In the genomic region with DNA sequence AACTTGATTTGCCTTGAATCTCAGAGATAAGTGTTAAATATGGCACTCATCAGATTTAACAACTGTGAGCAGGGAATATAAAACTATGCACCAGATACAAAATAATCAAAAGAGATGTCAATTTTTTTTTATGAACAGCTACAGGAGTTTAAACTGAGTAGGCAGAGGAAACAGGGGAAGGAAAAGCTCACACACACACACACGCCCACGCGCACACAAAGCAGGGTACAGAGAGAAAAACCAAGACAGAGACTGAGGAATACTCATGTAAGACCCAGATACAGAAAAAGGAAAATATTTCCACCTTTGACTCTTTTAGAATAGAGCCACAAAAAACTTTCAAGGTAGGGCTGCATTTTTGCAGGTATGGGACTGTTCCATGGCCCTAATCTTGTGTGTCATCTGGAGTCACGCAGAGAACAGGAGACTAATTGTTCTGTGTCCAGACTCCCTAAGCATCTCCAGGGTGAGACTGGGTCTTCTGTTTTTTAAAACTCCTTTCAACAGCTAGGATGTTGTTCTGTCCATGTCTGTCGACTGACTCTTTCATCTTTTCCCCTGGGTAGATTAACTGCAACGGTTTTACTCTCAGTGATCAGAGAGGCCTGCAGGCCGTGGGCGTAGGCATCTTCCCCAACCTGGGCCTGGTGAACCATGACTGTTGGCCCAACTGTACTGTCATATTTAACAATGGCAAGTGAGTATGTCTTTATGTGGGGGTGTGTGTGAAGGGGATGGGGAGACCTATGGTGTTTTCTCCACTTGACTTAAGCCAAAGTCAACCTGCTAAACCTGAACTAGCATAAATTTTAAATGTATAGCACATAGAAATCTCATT, we compare ENCODE assay signal across 13 cellular contexts. TPM values are rescaled to one million over a fixed set of nuclear protein-coding genes. Genes with fewer than 3 reads are reported as not detected.
DNase-seq lines count a peak whose midpoint lies in the region; ATAC-seq, FAIRE-seq and TF ChIP-seq lines count a peak whose summit lies in the region.
"Had no signal": no experiment of that assay in that cellular context is flagged by ENCODE, and none has a peak within 500 bp of the region (broad histone marks: within the 10 kb centered on the region; RNA-seq: fewer than 3 reads in every experiment).

No MANE protein-coding gene starts in this region.

- no peak overlapping the region for H3K4me3 ChIP-seq in NB4 (ENCODE audit: low read depth, low read length)
- no peak overlapping the region for H3K4me3 ChIP-seq in kidney (ENCODE audit: low read length in 2 of 2)

- no peaks in the 10 kb centered on the region for H3K9me3 ChIP-seq in kidney (ENCODE audit: control insufficient read depth in 1 of 2, low read length in 2 of 2)

- intact Hi-C loops in kidney (cut with DNase I): no loop called here

- DNase-seq in CD1c-positive myeloid dendritic cell (ENCODE audit: extremely low spot score) (peak; percentile 10), NB4 (ENCODE audit: low read depth) (peak; percentile 53), caudate nucleus (lab: John Stamatoyannopoulos, UW) (peak in 40 of 61 donors; percentile 1 to 85 (median 28)), NCI-H1694 (lab: John Stamatoyannopoulos, UW) (no peak), kidney (no peak), hepatic stellate cell (ENCODE audit: low spot score) (no peak)
- peak; percentile 5 to 6 for DNase-seq in stimulated activated CD4-positive, alpha-beta T cell treated with anti-CD3 and anti-CD28 coated beads, Interleukin-2, amount 100 ng/mL, for 48 hours
- DNase-seq: activated gamma-delta T cell, NCI-H1436 had no signal

- TF ChIP-seq CTCF in NB4 (IDR thresholded peaks at IDR 0.05; ENCODE audit: low read depth, low read length): no peak
- TF ChIP-seq CTCF in kidney (IDR thresholded peaks at IDR 0.05; ENCODE audit: borderline replicate concordance, extremely low read depth, insufficient read depth): no peak

- no peak for FAIRE-seq in kidney (lab: Jason Lieb, UNC)
- FAIRE-seq: keratinocyte had no signal

- TF ChIP-seq POLR2A in NB4 (IDR thresholded peaks at IDR 0.05; ENCODE audit: extremely low read depth, insufficient read length) (no peak), GM18505 (IDR thresholded peaks at IDR 0.05; ENCODE audit: borderline replicate concordance, extremely low read depth, insufficient read depth, insufficient read length) (no peak)

- no peak for ATAC-seq in GM18505 (IDR thresholded peaks at IDR 0.05; ENCODE audit: unreplicated experiment)

- H3K27ac ChIP-seq in caudate nucleus (ENCODE audit: low read depth, low read length) (no peak overlapping the region), kidney (ENCODE audit: low read depth in 2 of 2, low read length in 2 of 2) (no peak overlapping the region)

- no peaks in the 10 kb centered on the region for H3K4me1 ChIP-seq in kidney (ENCODE audit: control insufficient read depth in 1 of 2, insufficient read depth in 1 of 2, low read depth in 1 of 2, low read length in 2 of 2)

- H3K9ac ChIP-seq in kidney (ENCODE audit: low read length in 2 of 2): no peak overlapping the region

- no peaks in the 10 kb centered on the region for H3K36me3 ChIP-seq in kidney (ENCODE audit: control insufficient read depth in 1 of 2, insufficient read depth in 2 of 2, low read length in 2 of 2)

RNA-seq across cellular contexts. Expression of a gene that starts 23.0 kb away (rescaled TPM):
- total RNA-seq in kidney: not detected
- not detected for polyA plus RNA-seq in kidney (ENCODE audit: insufficient read depth, low read depth, low replicate concordance)
- polyA plus RNA-seq: CD14-positive monocyte, keratinocyte, neural cell had no signal

RNA-seq across cellular contexts. Expression of a gene that starts 35.1 kb away (rescaled TPM):
- 23.6 TPM for total RNA-seq in kidney
- polyA plus RNA-seq in kidney (ENCODE audit: insufficient read depth, low read depth, low replicate concordance): 26.3 TPM

RNA-seq across cellular contexts. Expression of a gene that starts 37.2 kb away (rescaled TPM):
- total RNA-seq in kidney: not detected
- polyA plus RNA-seq in kidney (ENCODE audit: insufficient read depth, low read depth, low replicate concordance): 1,596 TPM
- polyA plus RNA-seq: CD14-positive monocyte, keratinocyte, neural cell had no signal

Comparison
In these comparisons a context has a peak if more than half of its experiments do, and no peak if none do; other contexts are left out.
1. DNase-seq: peak in CD1c-positive myeloid dendritic cell (single experiment), NB4 (single experiment), caudate nucleus (40 of 61) and stimulated activated CD4-positive, alpha-beta T cell treated with anti-CD3 and anti-CD28 coated beads, Interleukin-2, amount 100 ng/mL, for 48 hours (2 of 2); none in NCI-H1694 (single experiment), kidney (single experiment) and hepatic stellate cell (single experiment).